In the genomic region with DNA sequence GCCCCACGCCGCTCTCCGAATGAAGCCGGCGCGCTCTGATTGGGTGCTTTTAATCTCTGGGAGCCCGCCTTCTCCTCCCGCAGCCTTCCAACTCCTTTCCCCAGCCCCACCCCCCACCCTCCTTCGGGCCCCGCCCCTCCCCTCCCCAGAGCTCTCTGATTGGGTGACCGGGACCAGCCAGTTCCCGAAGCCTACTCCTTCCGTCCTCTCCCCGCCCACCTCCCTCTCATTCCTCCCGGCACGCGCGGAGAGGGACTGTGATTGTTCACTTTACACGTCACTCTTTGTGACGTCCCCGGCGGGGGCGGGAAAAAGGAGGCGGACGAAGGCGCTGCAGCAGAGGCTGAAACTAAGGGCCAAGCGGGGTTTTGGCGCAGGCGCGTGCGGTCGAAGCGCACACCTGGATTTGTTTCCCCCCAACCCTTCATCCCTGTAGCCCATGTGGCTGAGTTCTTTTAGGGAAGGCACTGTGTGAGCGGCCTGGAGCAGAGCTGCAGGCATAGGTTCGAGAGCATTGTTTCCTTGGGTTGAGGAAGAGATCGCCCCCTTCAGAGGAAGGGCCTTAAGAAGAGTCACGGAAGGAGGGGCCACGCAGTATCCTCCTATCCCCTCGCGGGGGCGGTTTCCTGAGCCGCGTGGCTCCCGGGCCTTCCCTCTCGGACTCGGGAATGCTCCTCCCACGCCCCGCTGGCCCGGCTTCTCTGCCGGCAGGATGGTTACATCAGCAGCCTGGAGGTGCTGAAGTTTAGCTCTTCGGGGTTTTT, we compare ENCODE assay signal across 1 cellular context.
TF ChIP-seq lines count a peak whose summit lies in the region.

A gene (minus strand): TSS at position 21 of the 764 bp plus-strand sequence. CDS start 361 bp downstream, outside the sequence.

TF ChIP-seq in HepG2, 621 proteins besides CTCF, POLR2A, EP300 and RAD21 (continued from another document and continues in another):
- TF ChIP-seq, protein P1, sequence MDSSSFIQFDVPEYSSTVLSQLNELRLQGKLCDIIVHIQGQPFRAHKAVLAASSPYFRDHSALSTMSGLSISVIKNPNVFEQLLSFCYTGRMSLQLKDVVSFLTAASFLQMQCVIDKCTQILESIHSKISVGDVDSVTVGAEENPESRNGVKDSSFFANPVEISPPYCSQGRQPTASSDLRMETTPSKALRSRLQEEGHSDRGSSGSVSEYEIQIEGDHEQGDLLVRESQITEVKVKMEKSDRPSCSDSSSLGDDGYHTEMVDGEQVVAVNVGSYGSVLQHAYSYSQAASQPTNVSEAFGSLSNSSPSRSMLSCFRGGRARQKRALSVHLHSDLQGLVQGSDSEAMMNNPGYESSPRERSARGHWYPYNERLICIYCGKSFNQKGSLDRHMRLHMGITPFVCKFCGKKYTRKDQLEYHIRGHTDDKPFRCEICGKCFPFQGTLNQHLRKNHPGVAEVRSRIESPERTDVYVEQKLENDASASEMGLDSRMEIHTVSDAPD (CRISPR knock-in tag; IDR thresholded peaks at IDR 0.05): peak; percentile 68; the same call in 1 of the 2 replicates
- TF ChIP-seq ZNF329 (CRISPR knock-in tag; IDR thresholded peaks at IDR 0.05; ENCODE audit: low read depth) (no peak), ZMYM2 (CRISPR knock-in tag; IDR thresholded peaks at IDR 0.05) (peak; percentile 81), ZFX (CRISPR knock-in tag; IDR thresholded peaks at IDR 0.05; ENCODE audit: low read depth) (peak; percentile 94), JUN (CRISPR knock-in tag; IDR thresholded peaks at IDR 0.05) (peak; percentile 64; the same call in 1 of the 2 replicates), ZBTB38 (CRISPR knock-in tag; IDR thresholded peaks at IDR 0.05) (no peak), DNMT1 (CRISPR knock-in tag; IDR thresholded peaks at IDR 0.05) (no peak), ZNF775 (CRISPR knock-in tag; IDR thresholded peaks at IDR 0.05; ENCODE audit: borderline replicate concordance) (no peak), ZNF230 (CRISPR knock-in tag; IDR thresholded peaks at IDR 0.05) (0 out of 2 replicates have a peak, but pooled peaks have one; percentile 49), KLF13 (CRISPR knock-in tag; IDR thresholded peaks at IDR 0.05) (0 out of 2 replicates have a peak, but pooled peaks have one; percentile 42), ASH2L (IDR thresholded peaks at IDR 0.05; ENCODE audit: insufficient read length, low read depth, low read length) (peak; percentile 70), HOXA5 (CRISPR knock-in tag; IDR thresholded peaks at IDR 0.05) (peak; percentile 52), ZNF878 (CRISPR knock-in tag; IDR thresholded peaks at IDR 0.05) (peak; percentile 71; the same call in 1 of the 2 replicates), SOX5 (CRISPR knock-in tag; IDR thresholded peaks at IDR 0.05; ENCODE audit: borderline replicate concordance) (no peak; the same call in 1 of the 2 replicates), ZNF749 (CRISPR knock-in tag; IDR thresholded peaks at IDR 0.05; ENCODE audit: borderline replicate concordance) (peak; percentile 87; the same call in 1 of the 2 replicates), IRF2 (CRISPR knock-in tag; IDR thresholded peaks at IDR 0.05) (peak; percentile 39; the same call in 1 of the 2 replicates), NCOA5 (CRISPR knock-in tag; IDR thresholded peaks at IDR 0.05) (no peak), ZNF292 (CRISPR knock-in tag; IDR thresholded peaks at IDR 0.05; ENCODE audit: borderline replicate concordance, low read depth) (peak; percentile 47; the same call in 1 of the 2 replicates), ATF1 (CRISPR knock-in tag; IDR thresholded peaks at IDR 0.05) (peak; percentile 94), GTF3A (CRISPR knock-in tag; conservative IDR thresholded peaks at IDR 0.05) (no peak), NRL (CRISPR knock-in tag; IDR thresholded peaks at IDR 0.05; ENCODE audit: borderline replicate concordance) (peak; percentile 72), SPEN (CRISPR knock-in tag; IDR thresholded peaks at IDR 0.05; ENCODE audit: low read depth) (peak; percentile 75), NR1H2 (CRISPR knock-in tag; IDR thresholded peaks at IDR 0.05; ENCODE audit: borderline replicate concordance, low read depth) (no peak), NONO (IDR thresholded peaks at IDR 0.05) (no peak), NONO (CRISPR knock-in tag; conservative IDR thresholded peaks at IDR 0.05) (peak; percentile 51), RXRA (CRISPR knock-in tag; IDR thresholded peaks at IDR 0.05) (peak; percentile 75; the same call in 1 of the 2 replicates), CEBPG (CRISPR knock-in tag; IDR thresholded peaks at IDR 0.05) (peak; percentile 81), ZNF788 (CRISPR knock-in tag; IDR thresholded peaks at IDR 0.05; ENCODE audit: borderline replicate concordance) (peak; percentile 48; the same call in 1 of the 2 replicates), DPF2 (CRISPR knock-in tag; IDR thresholded peaks at IDR 0.05; ENCODE audit: borderline replicate concordance, low read depth) (no peak), ZBTB42 (CRISPR knock-in tag; IDR thresholded peaks at IDR 0.05) (0 out of 2 replicates have a peak, but pooled peaks have one; percentile 49), ATF7-NPFF (CRISPR knock-in tag; IDR thresholded peaks at IDR 0.05; ENCODE audit: low read depth) (peak; percentile 63), SAFB2 (CRISPR knock-in tag; IDR thresholded peaks at IDR 0.05; ENCODE audit: borderline replicate concordance, low read depth) (peak; percentile 30; the same call in 1 of the 2 replicates), TBX3 (IDR thresholded peaks at IDR 0.05; ENCODE audit: borderline replicate concordance) (0 out of 2 replicates have a peak, but pooled peaks have one; percentile 24), YEATS4 (CRISPR knock-in tag; IDR thresholded peaks at IDR 0.05; ENCODE audit: borderline replicate concordance) (peak; percentile 85), ZNF703 (CRISPR knock-in tag; IDR thresholded peaks at IDR 0.05; ENCODE audit: borderline replicate concordance) (no peak; the same call in 1 of the 2 replicates)
- TF ChIP-seq, protein P2, sequence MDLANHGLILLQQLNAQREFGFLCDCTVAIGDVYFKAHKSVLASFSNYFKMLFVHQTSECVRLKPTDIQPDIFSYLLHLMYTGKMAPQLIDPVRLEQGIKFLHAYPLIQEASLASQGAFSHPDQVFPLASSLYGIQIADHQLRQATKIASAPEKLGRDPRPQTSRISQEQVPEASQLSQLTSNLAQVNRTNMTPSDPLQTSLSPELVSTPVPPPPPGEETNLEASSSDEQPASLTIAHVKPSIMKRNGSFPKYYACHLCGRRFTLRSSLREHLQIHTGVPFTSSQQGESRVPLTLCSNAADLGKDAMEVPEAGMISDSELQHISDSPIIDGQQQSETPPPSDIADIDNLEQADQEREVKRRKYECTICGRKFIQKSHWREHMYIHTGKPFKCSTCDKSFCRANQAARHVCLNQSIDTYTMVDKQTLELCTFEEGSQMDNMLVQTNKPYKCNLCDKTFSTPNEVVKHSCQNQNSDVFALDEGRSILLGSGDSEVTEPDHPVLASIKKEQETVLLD (CRISPR knock-in tag; IDR thresholded peaks at IDR 0.05; ENCODE audit: low read depth): peak; percentile 23; the same call in 1 of the 2 replicates
- TF ChIP-seq, protein P3, sequence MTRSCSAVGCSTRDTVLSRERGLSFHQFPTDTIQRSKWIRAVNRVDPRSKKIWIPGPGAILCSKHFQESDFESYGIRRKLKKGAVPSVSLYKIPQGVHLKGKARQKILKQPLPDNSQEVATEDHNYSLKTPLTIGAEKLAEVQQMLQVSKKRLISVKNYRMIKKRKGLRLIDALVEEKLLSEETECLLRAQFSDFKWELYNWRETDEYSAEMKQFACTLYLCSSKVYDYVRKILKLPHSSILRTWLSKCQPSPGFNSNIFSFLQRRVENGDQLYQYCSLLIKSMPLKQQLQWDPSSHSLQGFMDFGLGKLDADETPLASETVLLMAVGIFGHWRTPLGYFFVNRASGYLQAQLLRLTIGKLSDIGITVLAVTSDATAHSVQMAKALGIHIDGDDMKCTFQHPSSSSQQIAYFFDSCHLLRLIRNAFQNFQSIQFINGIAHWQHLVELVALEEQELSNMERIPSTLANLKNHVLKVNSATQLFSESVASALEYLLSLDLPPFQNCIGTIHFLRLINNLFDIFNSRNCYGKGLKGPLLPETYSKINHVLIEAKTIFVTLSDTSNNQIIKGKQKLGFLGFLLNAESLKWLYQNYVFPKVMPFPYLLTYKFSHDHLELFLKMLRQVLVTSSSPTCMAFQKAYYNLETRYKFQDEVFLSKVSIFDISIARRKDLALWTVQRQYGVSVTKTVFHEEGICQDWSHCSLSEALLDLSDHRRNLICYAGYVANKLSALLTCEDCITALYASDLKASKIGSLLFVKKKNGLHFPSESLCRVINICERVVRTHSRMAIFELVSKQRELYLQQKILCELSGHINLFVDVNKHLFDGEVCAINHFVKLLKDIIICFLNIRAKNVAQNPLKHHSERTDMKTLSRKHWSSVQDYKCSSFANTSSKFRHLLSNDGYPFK (CRISPR knock-in tag; IDR thresholded peaks at IDR 0.05; ENCODE audit: borderline replicate concordance): peak; percentile 56
- TF ChIP-seq, protein P4, sequence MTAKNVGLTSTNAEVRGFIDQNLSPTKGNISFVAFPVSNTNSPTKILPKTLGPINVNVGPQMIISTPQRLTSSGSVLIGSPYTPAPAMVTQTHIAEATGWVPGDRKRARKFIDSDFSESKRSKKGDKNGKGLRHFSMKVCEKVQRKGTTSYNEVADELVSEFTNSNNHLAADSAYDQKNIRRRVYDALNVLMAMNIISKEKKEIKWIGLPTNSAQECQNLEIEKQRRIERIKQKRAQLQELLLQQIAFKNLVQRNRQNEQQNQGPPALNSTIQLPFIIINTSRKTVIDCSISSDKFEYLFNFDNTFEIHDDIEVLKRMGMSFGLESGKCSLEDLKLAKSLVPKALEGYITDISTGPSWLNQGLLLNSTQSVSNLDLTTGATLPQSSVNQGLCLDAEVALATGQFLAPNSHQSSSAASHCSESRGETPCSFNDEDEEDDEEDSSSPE (CRISPR knock-in tag; IDR thresholded peaks at IDR 0.05): peak; percentile 94
- TF ChIP-seq, protein P5, sequence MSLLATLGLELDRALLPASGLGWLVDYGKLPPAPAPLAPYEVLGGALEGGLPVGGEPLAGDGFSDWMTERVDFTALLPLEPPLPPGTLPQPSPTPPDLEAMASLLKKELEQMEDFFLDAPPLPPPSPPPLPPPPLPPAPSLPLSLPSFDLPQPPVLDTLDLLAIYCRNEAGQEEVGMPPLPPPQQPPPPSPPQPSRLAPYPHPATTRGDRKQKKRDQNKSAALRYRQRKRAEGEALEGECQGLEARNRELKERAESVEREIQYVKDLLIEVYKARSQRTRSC (CRISPR knock-in tag; IDR thresholded peaks at IDR 0.05; ENCODE audit: low read depth): no peak
- TF ChIP-seq, protein P6, sequence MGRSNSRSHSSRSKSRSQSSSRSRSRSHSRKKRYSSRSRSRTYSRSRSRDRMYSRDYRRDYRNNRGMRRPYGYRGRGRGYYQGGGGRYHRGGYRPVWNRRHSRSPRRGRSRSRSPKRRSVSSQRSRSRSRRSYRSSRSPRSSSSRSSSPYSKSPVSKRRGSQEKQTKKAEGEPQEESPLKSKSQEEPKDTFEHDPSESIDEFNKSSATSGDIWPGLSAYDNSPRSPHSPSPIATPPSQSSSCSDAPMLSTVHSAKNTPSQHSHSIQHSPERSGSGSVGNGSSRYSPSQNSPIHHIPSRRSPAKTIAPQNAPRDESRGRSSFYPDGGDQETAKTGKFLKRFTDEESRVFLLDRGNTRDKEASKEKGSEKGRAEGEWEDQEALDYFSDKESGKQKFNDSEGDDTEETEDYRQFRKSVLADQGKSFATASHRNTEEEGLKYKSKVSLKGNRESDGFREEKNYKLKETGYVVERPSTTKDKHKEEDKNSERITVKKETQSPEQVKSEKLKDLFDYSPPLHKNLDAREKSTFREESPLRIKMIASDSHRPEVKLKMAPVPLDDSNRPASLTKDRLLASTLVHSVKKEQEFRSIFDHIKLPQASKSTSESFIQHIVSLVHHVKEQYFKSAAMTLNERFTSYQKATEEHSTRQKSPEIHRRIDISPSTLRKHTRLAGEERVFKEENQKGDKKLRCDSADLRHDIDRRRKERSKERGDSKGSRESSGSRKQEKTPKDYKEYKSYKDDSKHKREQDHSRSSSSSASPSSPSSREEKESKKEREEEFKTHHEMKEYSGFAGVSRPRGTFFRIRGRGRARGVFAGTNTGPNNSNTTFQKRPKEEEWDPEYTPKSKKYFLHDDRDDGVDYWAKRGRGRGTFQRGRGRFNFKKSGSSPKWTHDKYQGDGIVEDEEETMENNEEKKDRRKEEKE (IDR thresholded peaks at IDR 0.05): no peak
- TF ChIP-seq, protein P7, sequence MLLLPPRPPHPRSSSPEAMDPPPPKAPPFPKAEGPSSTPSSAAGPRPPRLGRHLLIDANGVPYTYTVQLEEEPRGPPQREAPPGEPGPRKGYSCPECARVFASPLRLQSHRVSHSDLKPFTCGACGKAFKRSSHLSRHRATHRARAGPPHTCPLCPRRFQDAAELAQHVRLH (CRISPR knock-in tag; IDR thresholded peaks at IDR 0.05; ENCODE audit: borderline replicate concordance, low read depth): peak; percentile 91; the same call in 1 of the 2 replicates
- TF ChIP-seq, protein P8, sequence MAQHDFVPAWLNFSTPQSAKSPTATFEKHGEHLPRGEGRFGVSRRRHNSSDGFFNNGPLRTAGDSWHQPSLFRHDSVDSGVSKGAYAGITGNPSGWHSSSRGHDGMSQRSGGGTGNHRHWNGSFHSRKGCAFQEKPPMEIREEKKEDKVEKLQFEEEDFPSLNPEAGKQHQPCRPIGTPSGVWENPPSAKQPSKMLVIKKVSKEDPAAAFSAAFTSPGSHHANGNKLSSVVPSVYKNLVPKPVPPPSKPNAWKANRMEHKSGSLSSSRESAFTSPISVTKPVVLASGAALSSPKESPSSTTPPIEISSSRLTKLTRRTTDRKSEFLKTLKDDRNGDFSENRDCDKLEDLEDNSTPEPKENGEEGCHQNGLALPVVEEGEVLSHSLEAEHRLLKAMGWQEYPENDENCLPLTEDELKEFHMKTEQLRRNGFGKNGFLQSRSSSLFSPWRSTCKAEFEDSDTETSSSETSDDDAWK (CRISPR knock-in tag; IDR thresholded peaks at IDR 0.05): no peak
- TF ChIP-seq, protein P9, sequence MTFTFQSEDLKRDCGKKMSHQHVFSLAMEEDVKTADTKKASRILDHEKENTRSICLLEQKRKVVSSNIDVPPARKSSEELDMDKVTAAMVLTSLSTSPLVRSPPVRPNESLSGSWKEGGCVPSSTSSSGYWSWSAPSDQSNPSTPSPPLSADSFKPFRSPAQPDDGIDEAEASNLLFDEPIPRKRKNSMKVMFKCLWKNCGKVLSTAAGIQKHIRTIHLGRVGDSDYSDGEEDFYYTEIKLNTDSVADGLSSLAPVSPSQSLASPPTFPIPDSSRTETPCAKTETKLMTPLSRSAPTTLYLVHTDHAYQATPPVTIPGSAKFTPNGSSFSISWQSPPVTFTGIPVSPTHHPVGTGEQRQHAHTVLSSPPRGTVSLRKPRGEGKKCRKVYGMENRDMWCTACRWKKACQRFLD (CRISPR knock-in tag; IDR thresholded peaks at IDR 0.05; ENCODE audit: borderline replicate concordance): peak; percentile 32; the same call in 1 of the 2 replicates
